25 cellular contexts compared by ENCODE assay signal in genomic region chr9:113940077-113940476, GRCh38.
"Had no signal": no experiment of that assay in that cellular context is flagged by ENCODE, and none has a peak within 500 bp of the region (broad histone marks: within the 10 kb centered on the region; RNA-seq: fewer than 3 reads in every experiment).

No MANE protein-coding gene starts in this region.

- ATAC-seq: activated naive CD8-positive, alpha-beta T cell treated with anti-CD3 and anti-CD28 coated beads, Interleukin-2, amount 50 U/mL, for 24 hours; activated T-cell treated with anti-CD3 and anti-CD28 coated beads, Interleukin-2, amount 50 U/mL, for 4 hours; activated T-helper 17 cell treated with anti-CD3 and anti-CD28 coated beads, Interleukin-2, amount 50 U/mL, for 72 hours; T-cell had no signal

- H3K27ac Mint-ChIP-seq: activated CD4-positive, alpha-beta memory T cell treated with anti-CD3 and anti-CD28 coated beads for 36 hours; activated CD4-positive, alpha-beta T cell treated with anti-CD3 and anti-CD28 coated beads, Interleukin-2, amount 10 ng/mL, durations not matched to agents 7 days and 5 days; activated naive CD8-positive, alpha-beta T cell treated with anti-CD3 and anti-CD28 coated beads, Interleukin-2, amount 50 U/mL, for 24 hours; activated T-helper 17 cell treated with anti-CD3 and anti-CD28 coated beads, Interleukin-2, amount 50 U/mL, for 72 hours; brain; T-cell had no signal

- H3K36me3 ChIP-seq: ascending aorta had no signal

- H3K27me3 ChIP-seq: ascending aorta had no signal

- H3K27me3 Mint-ChIP-seq: activated naive CD8-positive, alpha-beta T cell treated with anti-CD3 and anti-CD28 coated beads, Interleukin-2, amount 50 U/mL, for 24 hours; activated T-helper 17 cell treated with anti-CD3 and anti-CD28 coated beads, Interleukin-2, amount 50 U/mL, for 72 hours; brain had no signal

- DNase-seq: activated CD4-positive, alpha-beta memory T cell treated with anti-CD3 and anti-CD28 coated beads for 36 hours; activated CD4-positive, alpha-beta T cell treated with anti-CD3 and anti-CD28 coated beads, Interleukin-2, amount 10 ng/mL, durations not matched to agents 7 days and 5 days; activated CD4-positive, CD25-positive, alpha-beta regulatory T cell; activated CD8-positive, alpha-beta memory T cell treated with anti-CD3 and anti-CD28 coated beads for 24 hours; activated gamma-delta T cell; activated naive CD4-positive, alpha-beta T cell treated with anti-CD3 and anti-CD28 coated beads, Interleukin-2, amount 50 U/mL, for 16 hours; activated naive CD8-positive, alpha-beta T cell treated with anti-CD3 and anti-CD28 coated beads, Interleukin-2, amount 50 U/mL, for 24 hours; activated T-cell treated with anti-CD3 and anti-CD28 coated beads, Interleukin-2, amount 50 U/mL, for 4 hours; amniotic stem cell; NCI-H1105 treated with DMSO at 0.1 percent for 48 hours; NCI-H1436 treated with DMSO at 0.1 percent for 48 hours; NCI-H187; NCI-H2081 treated with DMSO at 0.1 percent for 48 hours; NCI-H446; NCI-H524; SIG-M5; T-cell; T-helper 2 cell; T1000 had no signal

- FAIRE-seq: TTC549 had no signal

- H3K4me3 ChIP-seq: ascending aorta, SK-N-MC had no signal

- H3K4me1 Mint-ChIP-seq: activated CD4-positive, alpha-beta T cell treated with anti-CD3 and anti-CD28 coated beads, Interleukin-2, amount 10 ng/mL, durations not matched to agents 7 days and 5 days; activated naive CD8-positive, alpha-beta T cell treated with anti-CD3 and anti-CD28 coated beads, Interleukin-2, amount 50 U/mL, for 24 hours; activated T-helper 17 cell treated with anti-CD3 and anti-CD28 coated beads, Interleukin-2, amount 50 U/mL, for 72 hours; central memory CD8-positive, alpha-beta T cell; T-cell had no signal

- H3K36me3 Mint-ChIP-seq: activated CD4-positive, alpha-beta memory T cell treated with anti-CD3 and anti-CD28 coated beads for 36 hours; T-cell had no signal

- H3K4me3 Mint-ChIP-seq: activated CD4-positive, alpha-beta memory T cell treated with anti-CD3 and anti-CD28 coated beads for 36 hours; activated CD4-positive, alpha-beta T cell treated with anti-CD3 and anti-CD28 coated beads, Interleukin-2, amount 10 ng/mL, durations not matched to agents 7 days and 5 days; activated naive CD8-positive, alpha-beta T cell treated with anti-CD3 and anti-CD28 coated beads, Interleukin-2, amount 50 U/mL, for 24 hours; activated T-cell treated with anti-CD3 and anti-CD28 coated beads, Interleukin-2, amount 50 U/mL, for 4 hours; activated T-helper 17 cell treated with anti-CD3 and anti-CD28 coated beads, Interleukin-2, amount 50 U/mL, for 72 hours; brain; central memory CD8-positive, alpha-beta T cell; T-cell had no signal

- H3K9me3 ChIP-seq: ascending aorta had no signal

- H3K27ac ChIP-seq: ascending aorta, SK-N-MC had no signal

- H3K9me3 Mint-ChIP-seq: activated CD4-positive, alpha-beta memory T cell treated with anti-CD3 and anti-CD28 coated beads for 36 hours; activated CD4-positive, alpha-beta T cell treated with anti-CD3 and anti-CD28 coated beads, Interleukin-2, amount 10 ng/mL, durations not matched to agents 7 days and 5 days; activated naive CD8-positive, alpha-beta T cell treated with anti-CD3 and anti-CD28 coated beads, Interleukin-2, amount 50 U/mL, for 24 hours; activated T-cell treated with anti-CD3 and anti-CD28 coated beads, Interleukin-2, amount 50 U/mL, for 4 hours; activated T-helper 17 cell treated with anti-CD3 and anti-CD28 coated beads, Interleukin-2, amount 50 U/mL, for 72 hours; central memory CD8-positive, alpha-beta T cell; T-cell had no signal
